1 cellular context compared by ENCODE assay signal in the genomic region with DNA sequence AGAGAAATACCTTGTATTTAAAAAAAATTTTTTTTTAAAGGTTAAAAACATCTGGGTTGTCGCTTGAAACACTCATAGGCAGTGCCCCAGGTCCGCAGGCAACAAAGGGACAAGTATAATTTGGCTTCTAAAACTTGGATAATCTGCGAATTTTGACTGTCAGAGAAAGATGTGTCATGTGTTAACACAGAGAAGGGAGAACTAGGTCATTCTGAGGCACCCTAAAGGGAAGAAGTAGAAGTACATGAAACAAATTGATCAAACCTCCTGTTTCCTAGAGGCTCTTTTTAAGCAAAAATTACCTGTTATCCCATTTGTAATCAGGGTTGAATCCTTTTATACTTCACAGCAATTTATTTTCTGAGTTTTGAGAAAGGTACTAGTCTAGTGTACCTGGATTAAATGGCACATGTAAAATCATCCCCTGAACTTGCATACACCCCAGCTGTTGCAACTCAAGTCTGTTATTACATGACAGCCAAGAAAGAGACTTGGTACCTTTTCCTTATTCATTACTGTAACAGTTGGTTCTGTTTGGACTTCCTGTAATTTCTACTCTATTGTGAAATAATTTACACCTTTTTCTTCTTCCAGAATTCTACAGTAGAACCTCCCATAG.
TF ChIP-seq lines count a peak whose summit lies in the region.

No MANE protein-coding gene starts in this region.

TF ChIP-seq in GM12878, 131 proteins besides CTCF, POLR2A, EP300 and RAD21 (continued from another document):
- no peak for TF ChIP-seq ZBTB40 (IDR thresholded peaks at IDR 0.05; ENCODE audit: borderline replicate concordance)
- TF ChIP-seq USF1 (IDR thresholded peaks at IDR 0.05; ENCODE audit: borderline replicate concordance, extremely low read length, insufficient read depth, low read depth, low read length): no peak
- no peak for TF ChIP-seq ESRRA (IDR thresholded peaks at IDR 0.05; ENCODE audit: low read length)
- TF ChIP-seq, protein P1, sequence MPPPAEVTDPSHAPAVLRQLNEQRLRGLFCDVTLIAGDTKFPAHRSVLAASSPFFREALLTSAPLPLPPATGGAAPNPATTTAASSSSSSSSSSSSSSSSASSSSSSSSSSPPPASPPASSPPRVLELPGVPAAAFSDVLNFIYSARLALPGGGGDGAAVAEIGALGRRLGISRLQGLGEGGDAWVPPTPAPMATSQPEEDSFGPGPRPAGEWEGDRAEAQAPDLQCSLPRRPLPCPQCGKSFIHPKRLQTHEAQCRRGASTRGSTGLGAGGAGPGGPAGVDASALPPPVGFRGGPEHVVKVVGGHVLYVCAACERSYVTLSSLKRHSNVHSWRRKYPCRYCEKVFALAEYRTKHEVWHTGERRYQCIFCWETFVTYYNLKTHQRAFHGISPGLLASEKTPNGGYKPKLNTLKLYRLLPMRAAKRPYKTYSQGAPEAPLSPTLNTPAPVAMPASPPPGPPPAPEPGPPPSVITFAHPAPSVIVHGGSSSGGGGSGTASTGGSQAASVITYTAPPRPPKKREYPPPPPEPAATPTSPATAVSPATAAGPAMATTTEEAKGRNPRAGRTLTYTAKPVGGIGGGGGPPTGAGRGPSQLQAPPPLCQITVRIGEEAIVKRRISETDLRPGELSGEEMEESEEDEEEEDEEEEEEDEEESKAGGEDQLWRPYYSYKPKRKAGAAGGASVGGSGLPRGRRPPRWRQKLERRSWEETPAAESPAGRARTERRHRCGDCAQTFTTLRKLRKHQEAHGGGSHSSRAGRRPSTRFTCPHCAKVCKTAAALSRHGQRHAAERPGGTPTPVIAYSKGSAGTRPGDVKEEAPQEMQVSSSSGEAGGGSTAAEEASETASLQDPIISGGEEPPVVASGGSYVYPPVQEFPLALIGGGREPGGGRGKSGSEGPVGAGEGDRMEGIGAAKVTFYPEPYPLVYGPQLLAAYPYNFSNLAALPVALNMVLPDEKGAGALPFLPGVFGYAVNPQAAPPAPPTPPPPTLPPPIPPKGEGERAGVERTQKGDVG (CRISPR knock-in tag; IDR thresholded peaks at IDR 0.05): no peak
- TF ChIP-seq ZBED1 (IDR thresholded peaks at IDR 0.05; ENCODE audit: borderline replicate concordance): no peak
- TF ChIP-seq ZNF207 (IDR thresholded peaks at IDR 0.05; ENCODE audit: borderline replicate concordance): no peak
- no peak for TF ChIP-seq GATAD2B (conservative IDR thresholded peaks at IDR 0.05; ENCODE audit: low read depth)
- TF ChIP-seq, protein P2, sequence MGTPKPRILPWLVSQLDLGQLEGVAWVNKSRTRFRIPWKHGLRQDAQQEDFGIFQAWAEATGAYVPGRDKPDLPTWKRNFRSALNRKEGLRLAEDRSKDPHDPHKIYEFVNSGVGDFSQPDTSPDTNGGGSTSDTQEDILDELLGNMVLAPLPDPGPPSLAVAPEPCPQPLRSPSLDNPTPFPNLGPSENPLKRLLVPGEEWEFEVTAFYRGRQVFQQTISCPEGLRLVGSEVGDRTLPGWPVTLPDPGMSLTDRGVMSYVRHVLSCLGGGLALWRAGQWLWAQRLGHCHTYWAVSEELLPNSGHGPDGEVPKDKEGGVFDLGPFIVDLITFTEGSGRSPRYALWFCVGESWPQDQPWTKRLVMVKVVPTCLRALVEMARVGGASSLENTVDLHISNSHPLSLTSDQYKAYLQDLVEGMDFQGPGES (IDR thresholded peaks at IDR 0.05): no peak
- TF ChIP-seq TCF3 (IDR thresholded peaks at IDR 0.05; ENCODE audit: borderline replicate concordance, insufficient read depth, low read depth, low read length): no peak
- no peak for TF ChIP-seq IRF4 (IDR thresholded peaks at IDR 0.05; ENCODE audit: low read depth, low read length)
- no peak for TF ChIP-seq YBX1 (IDR thresholded peaks at IDR 0.05)
- TF ChIP-seq STAT1 (conservative IDR thresholded peaks at IDR 0.05): no peak
- TF ChIP-seq RELA (IDR thresholded peaks at IDR 0.05; ENCODE audit: borderline replicate concordance, partially characterized antibody): no peak
- no peak for TF ChIP-seq ELK1 (IDR thresholded peaks at IDR 0.05; ENCODE audit: low read depth, low read length)
- no peak for TF ChIP-seq SMC3 (IDR thresholded peaks at IDR 0.05; ENCODE audit: borderline replicate concordance, low read length)
- TF ChIP-seq, protein P3, sequence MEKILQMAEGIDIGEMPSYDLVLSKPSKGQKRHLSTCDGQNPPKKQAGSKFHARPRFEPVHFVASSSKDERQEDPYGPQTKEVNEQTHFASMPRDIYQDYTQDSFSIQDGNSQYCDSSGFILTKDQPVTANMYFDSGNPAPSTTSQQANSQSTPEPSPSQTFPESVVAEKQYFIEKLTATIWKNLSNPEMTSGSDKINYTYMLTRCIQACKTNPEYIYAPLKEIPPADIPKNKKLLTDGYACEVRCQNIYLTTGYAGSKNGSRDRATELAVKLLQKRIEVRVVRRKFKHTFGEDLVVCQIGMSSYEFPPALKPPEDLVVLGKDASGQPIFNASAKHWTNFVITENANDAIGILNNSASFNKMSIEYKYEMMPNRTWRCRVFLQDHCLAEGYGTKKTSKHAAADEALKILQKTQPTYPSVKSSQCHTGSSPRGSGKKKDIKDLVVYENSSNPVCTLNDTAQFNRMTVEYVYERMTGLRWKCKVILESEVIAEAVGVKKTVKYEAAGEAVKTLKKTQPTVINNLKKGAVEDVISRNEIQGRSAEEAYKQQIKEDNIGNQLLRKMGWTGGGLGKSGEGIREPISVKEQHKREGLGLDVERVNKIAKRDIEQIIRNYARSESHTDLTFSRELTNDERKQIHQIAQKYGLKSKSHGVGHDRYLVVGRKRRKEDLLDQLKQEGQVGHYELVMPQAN (conservative IDR thresholded peaks at IDR 0.05): no peak
